ENCODE assay signal across 22 cellular contexts in the genomic region with DNA sequence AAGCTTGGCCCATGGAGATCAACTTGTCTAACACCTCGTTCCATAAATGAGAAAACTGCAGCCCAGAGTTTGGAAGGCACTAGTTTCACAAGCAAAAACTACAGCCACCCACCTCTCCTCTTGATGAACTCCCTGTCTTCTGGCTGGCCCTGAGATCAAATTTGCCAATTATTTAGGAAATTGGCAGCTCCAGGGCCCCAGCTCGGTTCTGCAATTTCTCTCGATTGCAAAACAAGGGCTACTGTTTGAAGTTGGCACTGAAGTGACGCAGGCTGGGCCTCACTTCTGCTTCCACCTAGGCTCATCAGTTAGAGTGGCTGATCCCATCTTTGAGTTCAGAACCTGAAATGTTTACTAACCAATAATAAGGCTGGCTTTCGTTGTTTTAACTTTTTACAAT. TPM values are rescaled to one million over a fixed set of nuclear protein-coding genes. Genes with fewer than 3 reads are reported as not detected.
A peak's percentile ranks its signal among the peaks of the same experiment; 100 is the strongest.
DNase-seq lines count a peak whose midpoint lies in the region; ATAC-seq, FAIRE-seq and TF ChIP-seq lines count a peak whose summit lies in the region.
"Had no signal": no experiment of that assay in that cellular context is flagged by ENCODE, and none has a peak within 500 bp of the region (broad histone marks: within the 10 kb centered on the region; RNA-seq: fewer than 3 reads in every experiment).

No MANE protein-coding gene starts in this region.

- no peak for TF ChIP-seq RAD21 in H1 (IDR thresholded peaks at IDR 0.05 in 1 of 2, conservative IDR thresholded peaks at IDR 0.05 in 1 of 2; ENCODE audit: low read depth in 2 of 2, low read length in 2 of 2)

- H3K4me1 ChIP-seq in mammary epithelial cell (ENCODE audit: insufficient read depth, low read length) (no peaks in the 10 kb centered on the region), H1 (replicated peaks in 1 of 4; ENCODE audit: control insufficient read depth in 3 of 4, insufficient read depth in 4 of 4, low read length in 3 of 4) (peaks cover 0 to 1% (median 0%) of the 10 kb centered on the region in 4 experiments; a peak in 1 of 7 replicates), upper lobe of right lung (peaks cover 35% of the 10 kb centered on the region)

- peak overlapping the region; percentile 6; the same call in 1 of the 2 replicates for H4K8ac ChIP-seq in H1 (ENCODE audit: extremely low read depth, insufficient read depth, low read length)

- H3K56ac ChIP-seq in H1 (replicated peaks; ENCODE audit: insufficient read length, low read depth, low read length): no peak overlapping the region

- H2AFZ ChIP-seq in mammary epithelial cell (ENCODE audit: low read depth, low read length) (no peak overlapping the region), H1 (ENCODE audit: low read length) (no peak overlapping the region)

- H3K36me3 Mint-ChIP-seq in MCF 10A (ENCODE audit: insufficient read depth, unreplicated experiment): peaks cover 2% of the 10 kb centered on the region
- H3K36me3 Mint-ChIP-seq: CD4-positive, CD25-positive, alpha-beta regulatory T cell had no signal

- no peak overlapping the region for H3K27ac Mint-ChIP-seq in MCF 10A (ENCODE audit: low read depth, unreplicated experiment)
- H3K27ac Mint-ChIP-seq: activated CD8-positive, alpha-beta memory T cell treated with anti-CD3 and anti-CD28 coated beads, Interleukin-2, amount 10 ng/mL, durations not matched to agents 7 days and 5 days; T-helper 17 cell had no signal

- no peak for TF ChIP-seq POLR2A in H1 (IDR thresholded peaks at IDR 0.05; ENCODE audit: control extremely low read depth in 1 of 2, low read depth in 2 of 2, low read length in 2 of 2)

- H4K20me1 ChIP-seq in mammary epithelial cell (ENCODE audit: insufficient read depth, low read length) (no peaks in the 10 kb centered on the region), H1 (replicated peaks in 1 of 2; ENCODE audit: control insufficient read depth in 1 of 2, insufficient read depth in 2 of 2, low read length in 2 of 2) (no peaks in the 10 kb centered on the region)

- H3K23me2 ChIP-seq in H1 (ENCODE audit: low read depth, low read length): peaks cover 8% of the 10 kb centered on the region; the same call in 1 of the 2 replicates

- no peak overlapping the region for H2AK5ac ChIP-seq in H1 (ENCODE audit: low read depth, low read length)

- no peak overlapping the region for H3K4me3 Mint-ChIP-seq in MCF 10A (ENCODE audit: unreplicated experiment)
- H3K4me3 Mint-ChIP-seq: activated CD8-positive, alpha-beta memory T cell treated with anti-CD3 and anti-CD28 coated beads, Interleukin-2, amount 10 ng/mL, durations not matched to agents 7 days and 5 days; CD4-positive, CD25-positive, alpha-beta regulatory T cell; neural crest cell; T-helper 17 cell had no signal

- H3K9ac ChIP-seq in mammary epithelial cell (ENCODE audit: insufficient read depth, low read length) (no peak overlapping the region), H1 (replicated peaks in 1 of 4; ENCODE audit: extremely low read depth in 1 of 4, low read depth in 3 of 4, low read length in 3 of 4) (no peak overlapping the region)

- H3K4me3 ChIP-seq in mammary epithelial cell (replicated peaks in 1 of 3; ENCODE audit: insufficient read depth in 1 of 3, low read depth in 2 of 3, low read length in 3 of 3) (no peak overlapping the region), H1 (ENCODE audit: extremely low read depth in 1 of 4, insufficient read depth in 2 of 4, low read depth in 3 of 4, low read length in 4 of 4) (no peak overlapping the region), upper lobe of right lung (no peak overlapping the region)
- H3K4me3 ChIP-seq: coronary artery, MG63 had no signal

- no peak for FAIRE-seq in H1 (lab: Jason Lieb, UNC)
- FAIRE-seq: astrocyte, GM19239 had no signal

- peak; percentile 45 for ATAC-seq in upper lobe of right lung
- ATAC-seq: activated CD8-positive, alpha-beta memory T cell treated with anti-CD3 and anti-CD28 coated beads, Interleukin-2, amount 10 ng/mL, durations not matched to agents 7 days and 5 days; HCT116; T-helper 17 cell had no signal

- no peak overlapping the region for H4K5ac ChIP-seq in H1 (ENCODE audit: insufficient read length, low read depth, low read length)

- H3K79me2 ChIP-seq in mammary epithelial cell (ENCODE audit: insufficient read depth, low read length) (no peaks in the 10 kb centered on the region), H1 (ENCODE audit: control insufficient read depth in 1 of 2, insufficient read depth in 2 of 2, low read length in 2 of 2) (no peaks in the 10 kb centered on the region)

- no peak overlapping the region for H2BK15ac ChIP-seq in H1 (ENCODE audit: low read length)

- dilution Hi-C loops in mammary epithelial cell (cut with HindIII; ENCODE audit: low sequenced_read_pairs): no loop called here

- H3K9me3 Mint-ChIP-seq in MCF 10A (ENCODE audit: unreplicated experiment): no peaks in the 10 kb centered on the region
- H3K9me3 Mint-ChIP-seq: CD4-positive, CD25-positive, alpha-beta regulatory T cell; neural crest cell had no signal

- WGBS in mammary epithelial cell (ENCODE audit: low coverage, missing lambda C conversion rate): 35% methylated on average over 5 of the region's 5 CpGs
- WGBS in H1 (ENCODE audit: extremely low coverage in 1 of 2, insufficient coverage in 1 of 2, insufficient read length in 1 of 2, insufficient replicate concordance in 2 of 2, low coverage in 1 of 2, low lambda C conversion rate in 2 of 2, missing lambda C conversion rate in 1 of 2), 2 experiments: 86% methylated on average over 5 of the region's 5 CpGs; no CpG with 5 or more reads in 1 of the 2 experiments

- H3K27ac ChIP-seq in mammary epithelial cell (ENCODE audit: insufficient read depth, low read depth, low read length) (no peak overlapping the region), H1 (ENCODE audit: low read depth, low read length) (no peak overlapping the region), upper lobe of right lung (peak overlapping the region; percentile 25)
- H3K27ac ChIP-seq: 22Rv1 had no signal

- in situ Hi-C loops in mammary epithelial cell (cut with MboI; ENCODE audit: low sequenced_read_pairs in 2 of 2): no loop called here

- no peak overlapping the region for H4K91ac ChIP-seq in H1 (replicated peaks; ENCODE audit: insufficient read length, low read length)

- no peak for TF ChIP-seq CTCF in MCF 10A (IDR thresholded peaks at IDR 0.05; ENCODE audit: unreplicated experiment)
- TF ChIP-seq CTCF in mammary epithelial cell (conservative IDR thresholded peaks at IDR 0.05 in 1 of 2, IDR thresholded peaks at IDR 0.05 in 1 of 2; ENCODE audit: extremely low read depth in 1 of 2, insufficient read depth in 1 of 2, low read depth in 1 of 2, low read length in 2 of 2): no peak
- TF ChIP-seq CTCF in H1 (IDR thresholded peaks at IDR 0.05; ENCODE audit: control extremely low read depth in 1 of 3, insufficient read depth in 1 of 3, low read depth in 1 of 3, low read length in 3 of 3): no peak
- TF ChIP-seq CTCF in upper lobe of right lung (IDR thresholded peaks at IDR 0.05): no peak

- no peak overlapping the region for H2BK120ac ChIP-seq in H1 (replicated peaks; ENCODE audit: low read depth, low read length)

- H3K4me2 ChIP-seq in mammary epithelial cell (ENCODE audit: insufficient read depth, low read depth, low read length) (no peak overlapping the region), H1 (ENCODE audit: insufficient read depth in 1 of 2, low read depth in 2 of 2, low read length in 2 of 2) (no peak overlapping the region)

- H3K4ac ChIP-seq in H1 (replicated peaks; ENCODE audit: insufficient read length, low read depth, low read length): no peak overlapping the region

- no peaks in the 10 kb centered on the region for H3K9me3 ChIP-seq in mammary epithelial cell (replicated peaks; ENCODE audit: insufficient read depth, low read length)
- H3K9me3 ChIP-seq in H1 (ENCODE audit: insufficient read depth in 2 of 2, low read depth in 1 of 2, low read length in 1 of 2): no peaks in the 10 kb centered on the region
- H3K9me3 ChIP-seq in upper lobe of right lung: no peaks in the 10 kb centered on the region
- H3K9me3 ChIP-seq: MG63 had no signal

- H3K27me3 ChIP-seq in mammary epithelial cell (ENCODE audit: insufficient read depth, low read length): no peaks in the 10 kb centered on the region
- peaks cover 0 to 8% (median 5%) of the 10 kb centered on the region in 4 experiments; a peak in 6 of 7 replicates for H3K27me3 ChIP-seq in H1 (replicated peaks in 1 of 4; ENCODE audit: control insufficient read depth in 3 of 4, extremely low read depth in 1 of 4, insufficient read depth in 3 of 4, low read length in 3 of 4)
- H3K27me3 ChIP-seq in upper lobe of right lung: no peaks in the 10 kb centered on the region
- H3K27me3 ChIP-seq: MG63 had no signal

- BruUV-seq in MCF 10A (replicated peaks; lab: Mats Ljungman, UMichigan): no TSS peak
- no TSS peak for BruUV-seq in mammary epithelial cell (replicated peaks; lab: Mats Ljungman, UMichigan)

- no peak for TF ChIP-seq EP300 in H1 (IDR thresholded peaks at IDR 0.05; ENCODE audit: borderline replicate concordance in 1 of 2, low read depth in 2 of 2, low read length in 2 of 2)

- no peaks in the 10 kb centered on the region for H3K79me1 ChIP-seq in H1 (ENCODE audit: low read depth, low read length)

- H3K36me3 ChIP-seq in mammary epithelial cell (ENCODE audit: insufficient read depth, low read length): no peaks in the 10 kb centered on the region
- H3K36me3 ChIP-seq in H1 (ENCODE audit: control insufficient read depth in 2 of 4, insufficient read depth in 4 of 4, low read length in 3 of 4): no peaks in the 10 kb centered on the region
- no peaks in the 10 kb centered on the region for H3K36me3 ChIP-seq in upper lobe of right lung
- H3K36me3 ChIP-seq: MG63 had no signal

- no peak overlapping the region for H2BK5ac ChIP-seq in H1 (ENCODE audit: low read depth, low read length)

- CTCF ChIA-PET in MCF 10A (lab: Yijun Ruan, JAX): interaction anchor here (0.7 to 8.1 kb wide), 7 partner anchors 15 to 151 kb away, joined by 3 to 89 read pairs (median 7); no protein-coding TSS in a partner anchor
- CTCF ChIA-PET in mammary epithelial cell (lab: Charles Lee; ENCODE audit: low non-redundant PET): no interaction called here
- CTCF ChIA-PET in H1 (lab: Charles Lee; ENCODE audit: partially characterized antibody): interaction anchor here (0.8 to 10.1 kb wide), 7 partner anchors 9 to 148 kb away, joined by 3 to 105 read pairs (median 5); no protein-coding TSS in a partner anchor

- no peak overlapping the region for H2BK20ac ChIP-seq in H1 (ENCODE audit: low read length)

- no peak overlapping the region for H3K18ac ChIP-seq in H1 (ENCODE audit: extremely low read depth, low read length)

- POLR2A ChIA-PET in MCF 10A (lab: Yijun Ruan, JAX) (no interaction called here), H1 (lab: Charles Lee; ENCODE audit: partially characterized antibody) (no interaction called here)

- H3K27me3 Mint-ChIP-seq in MCF 10A (ENCODE audit: insufficient read depth, unreplicated experiment): peaks cover 5% of the 10 kb centered on the region

- intact Hi-C loops in MCF 10A (cut with micrococcal nuclease): no loop called here
- intact Hi-C loops in mammary epithelial cell (cut with micrococcal nuclease): no loop called here
- intact Hi-C loops in upper lobe of right lung (cut with DNase I): no loop called here

- H2BK12ac ChIP-seq in H1 (ENCODE audit: low read depth, low read length): no peak overlapping the region

- peaks cover under 1% of the 10 kb centered on the region for H3K4me1 Mint-ChIP-seq in MCF 10A (ENCODE audit: insufficient read depth, unreplicated experiment)

- no peak overlapping the region for H3K23ac ChIP-seq in H1 (ENCODE audit: insufficient read length)

- peak; percentile 80 for DNase-seq in MCF 10A (ENCODE audit: unreplicated experiment)
- no peak for DNase-seq in mammary epithelial cell
- no peak for DNase-seq in H1 (ENCODE audit: low read depth in 1 of 2, low spot score in 2 of 2)
- DNase-seq in midbrain (lab: John Stamatoyannopoulos, UW): peak; percentile 30
- no peak for DNase-seq in upper lobe of right lung
- DNase-seq in activated CD8-positive, alpha-beta memory T cell treated with anti-CD3 and anti-CD28 coated beads, Interleukin-2, amount 50 U/mL, for 48 hours: no peak
- DNase-seq in NK-92 treated with Interleukin-12 subunit alpha and Interleukin-12 subunit beta, amount 100 ng/mL, for 24 hours (lab: John Stamatoyannopoulos, UW): no peak
- DNase-seq in SW 1271 (lab: John Stamatoyannopoulos, UW): no peak
- DNase-seq: activated CD8-positive, alpha-beta memory T cell treated with anti-CD3 and anti-CD28 coated beads, Interleukin-2, amount 10 ng/mL, durations not matched to agents 7 days and 5 days; activated gamma-delta T cell; DMS79; MG63; NCI-H2171; stimulated activated CD4-positive, alpha-beta T cell treated with anti-CD3 and anti-CD28 coated beads, Interleukin-4, amount 100 ng/mL, for 24 hours; T-helper 17 cell had no signal

- no peak overlapping the region for H3K14ac ChIP-seq in H1 (ENCODE audit: insufficient read length)

RNA-seq across cellular contexts. Expression of a gene that starts 3.7 kb away (rescaled TPM):
- total RNA-seq in MCF 10A (2022): not detected in 2 replicates
- 1 to 10 TPM in 1 of 2 donors, not detected in 1; 2.7 TPM for total RNA-seq in mammary epithelial cell
- polyA plus RNA-seq in mammary epithelial cell: 2.5 TPM
- not detected for polyA minus RNA-seq in mammary epithelial cell
- 26.4 and 27.8 TPM in 2 replicates for total RNA-seq in H1 (2021; fragmentation: NEBNext Ultra II Directional; extraction: Animal tissue kit (Norgen Biotek cat#: 25700))
- polyA plus RNA-seq in H1 (2011; rRNA removed): 61.8 and 77.9 TPM in 2 replicates
- polyA plus RNA-seq in H1 (2011; cell fraction: cytosol; rRNA removed): 51.3 TPM
- polyA plus RNA-seq in H1 (2011; cell fraction: nucleus; rRNA removed): 29.4 TPM
- 32.8 to 35.7 TPM (median 34.2 TPM) in 4 replicates for polyA plus RNA-seq in H1 (2012, experiment 1 of 2)
- 66.7 TPM for polyA plus RNA-seq in H1 (2012, experiment 2 of 2)
- 35.4 TPM for polyA plus RNA-seq in H1 (2013, experiment 1 of 2)
- polyA plus RNA-seq in H1 (2013, experiment 2 of 2): 46.3 TPM
- polyA minus RNA-seq in H1 (2011; rRNA and poly(A)+ RNA removed): 66.9 and 104 TPM in 2 replicates
- 18.0 TPM for polyA minus RNA-seq in H1 (2011; cell fraction: cytosol; rRNA and poly(A)+ RNA removed)
- 23.6 TPM for polyA minus RNA-seq in H1 (2011; cell fraction: nucleus; rRNA and poly(A)+ RNA removed)
- 1,259 TPM for total RNA-seq in upper lobe of right lung
- total RNA-seq: activated CD8-positive, alpha-beta memory T cell treated with anti-CD3 and anti-CD28 coated beads, Interleukin-2, amount 10 ng/mL, durations not matched to agents 7 days and 5 days had no signal

Comparison
In these comparisons a context has a peak if more than half of its experiments do, and no peak if none do; other contexts are left out.
1. DNase-seq: peak in MCF 10A (single experiment) and midbrain (single experiment); none in mammary epithelial cell (single experiment), H1 (0 of 2), upper lobe of right lung (single experiment), activated CD8-positive, alpha-beta memory T cell treated with anti-CD3 and anti-CD28 coated beads, Interleukin-2, amount 50 U/mL, for 48 hours (single experiment), NK-92 treated with Interleukin-12 subunit alpha and Interleukin-12 subunit beta, amount 100 ng/mL, for 24 hours (single experiment) and SW 1271 (0 of 2).
2. RNA of a gene that starts 3.7 kb away (total RNA-seq): 1,259 TPM in upper lobe of right lung (single experiment); 26.4 to 27.8 TPM in H1, 2.7 TPM in mammary epithelial cell and not detected in MCF 10A; every median in the first group is over 10 times any median in the second.